ENCODE assay signal across 33 cellular contexts in the genomic region with DNA sequence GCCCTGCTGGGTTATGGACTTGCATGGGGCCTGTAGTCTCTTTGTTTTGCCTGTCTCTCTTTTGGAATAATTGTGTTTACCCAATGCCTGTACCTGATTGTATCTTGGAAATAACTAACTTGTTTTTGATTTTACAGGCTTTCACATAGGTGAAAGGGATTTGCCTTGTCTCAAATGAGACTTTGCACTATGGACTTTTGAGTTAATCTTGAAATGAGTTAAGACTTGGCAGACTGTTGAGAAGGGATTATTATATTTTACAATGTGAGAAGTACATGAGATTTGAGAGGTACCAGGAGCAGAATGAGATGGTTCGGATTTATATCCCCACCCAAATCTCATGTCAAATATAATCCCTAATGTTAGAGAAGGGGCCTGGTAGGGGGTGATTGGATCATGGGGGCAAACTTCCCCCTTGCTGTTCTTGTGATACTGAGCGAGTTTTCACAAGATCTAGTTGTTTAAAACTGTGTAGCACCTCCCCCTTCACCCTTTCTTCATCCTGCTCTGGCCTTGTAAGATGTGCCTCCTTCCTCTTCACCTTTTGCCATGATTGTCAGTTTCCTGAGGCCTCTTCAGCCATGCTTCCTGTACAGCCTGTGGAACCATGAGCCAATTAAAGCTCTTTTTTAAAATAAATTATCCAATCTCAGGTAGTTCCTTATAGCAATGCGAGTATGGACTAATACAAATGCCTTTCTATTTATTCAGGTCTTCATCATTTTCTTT.
"Had no signal": no experiment of that assay in that cellular context is flagged by ENCODE, and none has a peak within 500 bp of the region (broad histone marks: within the 10 kb centered on the region; RNA-seq: fewer than 3 reads in every experiment).

No MANE protein-coding gene starts in this region.

- H3K36me3 ChIP-seq: breast epithelium, cardiac muscle cell, heart left ventricle had no signal

- H3K4me3 ChIP-seq: breast epithelium, cardiac muscle cell, coronary artery, dorsolateral prefrontal cortex, heart left ventricle had no signal

- H3K9me3 Mint-ChIP-seq: activated CD4-positive, alpha-beta memory T cell treated with anti-CD3 and anti-CD28 coated beads for 36 hours; activated CD4-positive, alpha-beta T cell treated with anti-CD3 and anti-CD28 coated beads, Interleukin-2, amount 10 ng/mL, durations not matched to agents 24 days and 14 days; activated naive CD4-positive, alpha-beta T cell treated with anti-CD3 and anti-CD28 coated beads for 36 hours; activated naive CD4-positive, alpha-beta T cell treated with anti-CD3 and anti-CD28 coated beads, Interleukin-2, amount 50 U/mL, for 24 hours; activated T-helper 1 cell treated with anti-CD3 and anti-CD28 coated beads, Interleukin-12 subunit alpha, Interleukin-12 subunit beta, Interleukin-2, Interleukin-4 antibody, amounts not matched to agents 30 ng/mL and 10 ng/mL and 1 ng/mL, durations not matched to agents 14 hours and 24 hours and 36 hours; activated T-helper 2 cell treated with anti-CD3 and anti-CD28 coated beads, Interferon-gamma antibody, Interleukin-2, Interleukin-4, amounts not matched to agents 10 μg/mL and 5 μg/mL and 100 μg/mL, durations not matched to agents 14 hours and 24 hours and 36 hours; brain; dendritic cell treated with granulocyte-macrophage colony-stimulating factor and Interleukin-4, amounts not matched to agents 40 ng/mL and 50 ng/mL, for 4 days had no signal

- H3K9me3 ChIP-seq: breast epithelium, heart left ventricle had no signal

- H3K36me3 Mint-ChIP-seq: activated CD4-positive, alpha-beta memory T cell treated with anti-CD3 and anti-CD28 coated beads for 36 hours; activated naive CD4-positive, alpha-beta T cell treated with anti-CD3 and anti-CD28 coated beads, Interleukin-2, amount 50 U/mL, for 24 hours; brain had no signal

- H3K27me3 ChIP-seq: breast epithelium, cardiac muscle cell had no signal

- H3K27me3 Mint-ChIP-seq: activated CD4-positive, alpha-beta memory T cell treated with anti-CD3 and anti-CD28 coated beads for 36 hours; activated CD4-positive, alpha-beta T cell treated with anti-CD3 and anti-CD28 coated beads for 36 hours; activated CD4-positive, alpha-beta T cell treated with anti-CD3 and anti-CD28 coated beads, Interleukin-2, amount 10 ng/mL, durations not matched to agents 24 days and 14 days; activated CD8-positive, alpha-beta memory T cell treated with anti-CD3 and anti-CD28 coated beads, Interleukin-2, amount 10 ng/mL, durations not matched to agents 7 days and 5 days; activated naive CD4-positive, alpha-beta T cell treated with anti-CD3 and anti-CD28 coated beads, Interleukin-2, amount 50 U/mL, for 24 hours; brain; dendritic cell treated with granulocyte-macrophage colony-stimulating factor and Interleukin-4, amounts not matched to agents 40 ng/mL and 50 ng/mL, for 4 days; T-helper 17 cell had no signal

- H3K4me3 Mint-ChIP-seq: activated CD4-positive, alpha-beta memory T cell treated with anti-CD3 and anti-CD28 coated beads for 36 hours; activated CD4-positive, alpha-beta T cell treated with anti-CD3 and anti-CD28 coated beads for 36 hours; activated CD4-positive, alpha-beta T cell treated with anti-CD3 and anti-CD28 coated beads, Interleukin-2, amount 10 ng/mL, durations not matched to agents 24 days and 14 days; activated CD8-positive, alpha-beta memory T cell treated with anti-CD3 and anti-CD28 coated beads, Interleukin-2, amount 10 ng/mL, durations not matched to agents 7 days and 5 days; activated CD8-positive, alpha-beta T cell treated with anti-CD3 and anti-CD28 coated beads, Interleukin-2, amount 10 ng/mL, durations not matched to agents 7 days and 5 days; activated naive CD4-positive, alpha-beta T cell treated with anti-CD3 and anti-CD28 coated beads for 36 hours; activated naive CD4-positive, alpha-beta T cell treated with anti-CD3 and anti-CD28 coated beads, Interleukin-2, amount 50 U/mL, for 24 hours; activated T-helper 1 cell treated with anti-CD3 and anti-CD28 coated beads, Interleukin-12 subunit alpha, Interleukin-12 subunit beta, Interleukin-2, Interleukin-4 antibody, amounts not matched to agents 30 ng/mL and 10 ng/mL and 1 ng/mL, durations not matched to agents 14 hours and 24 hours and 36 hours; brain; dendritic cell treated with granulocyte-macrophage colony-stimulating factor and Interleukin-4, amounts not matched to agents 40 ng/mL and 50 ng/mL, for 4 days; endodermal cell; T-helper 17 cell had no signal

- H3K27ac Mint-ChIP-seq: activated CD4-positive, alpha-beta memory T cell treated with anti-CD3 and anti-CD28 coated beads for 36 hours; activated CD4-positive, alpha-beta T cell treated with anti-CD3 and anti-CD28 coated beads for 36 hours; activated CD4-positive, alpha-beta T cell treated with anti-CD3 and anti-CD28 coated beads, Interleukin-2, amount 10 ng/mL, durations not matched to agents 24 days and 14 days; activated CD8-positive, alpha-beta memory T cell treated with anti-CD3 and anti-CD28 coated beads, Interleukin-2, amount 10 ng/mL, durations not matched to agents 7 days and 5 days; activated CD8-positive, alpha-beta T cell treated with anti-CD3 and anti-CD28 coated beads, Interleukin-2, amount 10 ng/mL, durations not matched to agents 7 days and 5 days; activated naive CD4-positive, alpha-beta T cell treated with anti-CD3 and anti-CD28 coated beads for 36 hours; activated T-helper 1 cell treated with anti-CD3 and anti-CD28 coated beads, Interleukin-12 subunit alpha, Interleukin-12 subunit beta, Interleukin-2, Interleukin-4 antibody, amounts not matched to agents 30 ng/mL and 10 ng/mL and 1 ng/mL, durations not matched to agents 14 hours and 24 hours and 36 hours; activated T-helper 2 cell treated with anti-CD3 and anti-CD28 coated beads, Interferon-gamma antibody, Interleukin-2, Interleukin-4, amounts not matched to agents 10 μg/mL and 5 μg/mL and 100 μg/mL, durations not matched to agents 14 hours and 24 hours and 36 hours; brain; dendritic cell treated with granulocyte-macrophage colony-stimulating factor and Interleukin-4, amounts not matched to agents 40 ng/mL and 50 ng/mL, for 4 days; endodermal cell; T-helper 17 cell had no signal

- H3K27ac ChIP-seq: breast epithelium, cardiac muscle cell, coronary artery, dorsolateral prefrontal cortex, heart left ventricle had no signal

- ATAC-seq: activated CD4-positive, alpha-beta T cell treated with anti-CD3 and anti-CD28 coated beads for 36 hours; activated CD8-positive, alpha-beta memory T cell treated with anti-CD3 and anti-CD28 coated beads, Interleukin-2, amount 10 ng/mL, durations not matched to agents 7 days and 5 days; activated CD8-positive, alpha-beta T cell treated with anti-CD3 and anti-CD28 coated beads, Interleukin-2, amount 10 ng/mL, durations not matched to agents 7 days and 5 days; esophagus mucosa; heart left ventricle; T-helper 17 cell had no signal

- DNase-seq: activated CD4-positive, alpha-beta memory T cell treated with anti-CD3 and anti-CD28 coated beads for 36 hours; activated CD4-positive, alpha-beta T cell treated with anti-CD3 and anti-CD28 coated beads for 36 hours; activated CD4-positive, alpha-beta T cell treated with anti-CD3 and anti-CD28 coated beads, Interleukin-2, amount 10 ng/mL, durations not matched to agents 24 days and 14 days; activated CD4-positive, CD25-positive, alpha-beta regulatory T cell; activated CD4-positive, CD25-positive, alpha-beta regulatory T cell treated with anti-CD3 and anti-CD28 coated beads, Interleukin-2, amount 50 U/mL, for 72 hours; activated CD8-positive, alpha-beta memory T cell treated with anti-CD3 and anti-CD28 coated beads, Interleukin-2, amount 10 ng/mL, durations not matched to agents 7 days and 5 days; activated CD8-positive, alpha-beta memory T cell treated with anti-CD3 and anti-CD28 coated beads, Interleukin-2, amount 50 U/mL, for 4 hours; activated CD8-positive, alpha-beta T cell treated with anti-CD3 and anti-CD28 coated beads, Interleukin-2, amount 10 ng/mL, durations not matched to agents 7 days and 5 days; activated effector memory CD4-positive, alpha-beta T cell treated with anti-CD3 and anti-CD28 coated beads, Interleukin-2, amount 50 U/mL, for 16 hours; activated naive CD4-positive, alpha-beta T cell treated with anti-CD3 and anti-CD28 coated beads for 36 hours; activated T-cell treated with anti-CD3 and anti-CD28 coated beads, Interleukin-2, amount 50 U/mL, for 1 hour; activated T-cell treated with anti-CD3 and anti-CD28 coated beads, Interleukin-2, amount 50 U/mL, for 48 hours; amniotic stem cell; aorta; central memory CD4-positive, alpha-beta T cell; cerebellar nuclear complex; dorsolateral prefrontal cortex; effector memory CD4-positive, alpha-beta T cell; endodermal cell; foreskin fibroblast; glutamatergic neuron; heart left ventricle; T-helper 1 cell; T-helper 17 cell had no signal

- H3K4me1 Mint-ChIP-seq: activated CD4-positive, alpha-beta T cell treated with anti-CD3 and anti-CD28 coated beads for 36 hours; activated CD8-positive, alpha-beta memory T cell treated with anti-CD3 and anti-CD28 coated beads, Interleukin-2, amount 10 ng/mL, durations not matched to agents 7 days and 5 days; activated naive CD4-positive, alpha-beta T cell treated with anti-CD3 and anti-CD28 coated beads, Interleukin-2, amount 50 U/mL, for 24 hours; brain; endodermal cell had no signal

- H3K4me1 ChIP-seq: breast epithelium, heart left ventricle had no signal
